20 cellular contexts compared by ENCODE assay signal in the genomic region with DNA sequence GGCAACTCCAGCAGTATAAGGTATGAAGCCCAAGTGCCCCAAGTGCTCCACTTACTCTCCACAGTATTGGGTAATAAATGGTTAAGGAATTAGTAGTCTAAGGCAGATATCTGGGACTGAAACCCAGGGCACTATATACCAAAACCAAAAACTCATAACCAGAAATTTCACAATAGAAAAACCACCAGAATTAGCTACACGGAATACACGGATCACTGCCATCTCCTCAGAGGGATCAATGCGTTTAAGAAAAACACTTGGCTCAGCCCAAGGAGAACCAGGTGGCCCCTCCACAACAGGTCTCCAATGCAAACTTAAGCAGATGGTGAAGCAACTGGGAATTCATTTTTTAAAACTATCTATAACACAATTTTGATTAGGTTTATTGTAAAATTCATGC.
"Had no signal": no experiment of that assay in that cellular context is flagged by ENCODE, and none has a peak within 500 bp of the region (broad histone marks: within the 10 kb centered on the region; RNA-seq: fewer than 3 reads in every experiment).

No MANE protein-coding gene starts in this region.

- DNase-seq: effector CD4-positive, alpha-beta T cell; heart left ventricle; hypothalamus; islet precursor cell; mammary epithelial cell; mucosa of descending colon; naive thymus-derived CD8-positive, alpha-beta T cell; psoas muscle; retina; sigmoid colon; stimulated activated CD4-positive, alpha-beta T cell treated with anti-CD3 and anti-CD28 coated beads, Interleukin-2, amount 100 ng/mL, for 24 hours; stimulated activated CD4-positive, alpha-beta T cell treated with anti-CD3 and anti-CD28 coated beads, Interleukin-4, amount 100 ng/mL, for 4 hours; stimulated activated naive B cell treated with anti-CD40 and anti-IgM and Interleukin-4, amounts not matched to agents 10 μg/mL and 1 μg/mL and 100 μg/mL, for 72 hours; stimulated activated naive CD8-positive, alpha-beta T cell treated with anti-CD3 and anti-CD28 coated beads, Interleukin-15, amount 100 ng/mL, for 72 hours; testis; transverse colon had no signal

- H3K27ac ChIP-seq: coronary artery, heart left ventricle, neutrophil, psoas muscle, sigmoid colon, skin epidermis, testis, transverse colon had no signal

- H3K4me3 ChIP-seq: coronary artery, heart left ventricle, mucosa of descending colon, psoas muscle, sigmoid colon, skin epidermis, testis, transverse colon had no signal

- ATAC-seq: heart left ventricle; left lobe of liver; mucosa of descending colon; naive thymus-derived CD8-positive, alpha-beta T cell; psoas muscle; stimulated activated naive B cell treated with anti-CD40 and anti-IgM and Interleukin-4, amounts not matched to agents 10 μg/mL and 1 μg/mL and 100 μg/mL, for 72 hours; stimulated activated naive CD8-positive, alpha-beta T cell treated with anti-CD3 and anti-CD28 coated beads, Interleukin-15, amount 100 ng/mL, for 72 hours had no signal

- H3K9me3 ChIP-seq: heart left ventricle, mucosa of descending colon, neutrophil, psoas muscle, sigmoid colon, testis, transverse colon had no signal

- H3K27me3 ChIP-seq: heart left ventricle, neutrophil, sigmoid colon, testis, transverse colon had no signal

- H3K4me1 ChIP-seq: psoas muscle, testis had no signal
